In genomic region chr16:69922200-69922599, GRCh38 we compare ENCODE assay signal across 19 cellular contexts. TPM values are rescaled to one million over a fixed set of nuclear protein-coding genes. Genes with fewer than 3 reads are reported as not detected.
"Had no signal": no experiment of that assay in that cellular context is flagged by ENCODE, and none has a peak within 500 bp of the region (broad histone marks: within the 10 kb centered on the region; RNA-seq: fewer than 3 reads in every experiment).

No MANE protein-coding gene starts in this region.

- H3K27ac Mint-ChIP-seq: activated T-cell treated with anti-CD3 and anti-CD28 coated beads, Interleukin-2, amount 50 U/mL, for 72 hours; immature natural killer cell; T-helper 1 cell treated with Interleukin-12 subunit alpha and Interleukin-12 subunit beta and Interleukin-4 antibody, amounts not matched to agents 30 μg/mL and 1 μg/mL, for 36 hours; type B pancreatic cell had no signal

- H3K36me3 ChIP-seq: right atrium auricular region had no signal

- H3K27me3 ChIP-seq: neutrophil, right atrium auricular region had no signal

- H3K4me3 Mint-ChIP-seq: activated T-cell treated with anti-CD3 and anti-CD28 coated beads, Interleukin-2, amount 50 U/mL, for 72 hours; endodermal cell; immature natural killer cell; naive thymus-derived CD8-positive, alpha-beta T cell; T-helper 1 cell treated with Interleukin-12 subunit alpha and Interleukin-12 subunit beta and Interleukin-4 antibody, amounts not matched to agents 30 μg/mL and 1 μg/mL, for 36 hours; type B pancreatic cell had no signal

- H3K4me1 Mint-ChIP-seq: immature natural killer cell; naive thymus-derived CD8-positive, alpha-beta T cell had no signal

- ATAC-seq: activated CD4-positive, CD25-positive, alpha-beta regulatory T cell treated with anti-CD3 and anti-CD28 coated beads, Interleukin-2, amount 50 U/mL, for 24 hours; activated T-cell treated with anti-CD3 and anti-CD28 coated beads, Interleukin-2, amount 50 U/mL, for 72 hours; naive thymus-derived CD8-positive, alpha-beta T cell had no signal

- H3K27ac ChIP-seq: neutrophil, right atrium auricular region had no signal

- DNase-seq: activated CD4-positive, alpha-beta T cell treated with anti-CD3 and anti-CD28 coated beads, Interleukin-2, amount 50 U/mL, for 1 hour; activated CD8-positive, alpha-beta memory T cell treated with anti-CD3 and anti-CD28 coated beads, Interleukin-2, amount 50 U/mL, for 4 hours; activated effector memory CD4-positive, alpha-beta T cell treated with anti-CD3 and anti-CD28 coated beads, Interleukin-2, amount 50 U/mL, for 16 hours; activated naive CD4-positive, alpha-beta T cell treated with anti-CD3 and anti-CD28 coated beads, Interleukin-2, amount 50 U/mL, for 16 hours; activated T-cell treated with anti-CD3 and anti-CD28 coated beads, Interleukin-2, amount 50 U/mL, for 72 hours; endodermal cell; foreskin melanocyte; head of caudate nucleus; immature natural killer cell; mesendoderm; naive thymus-derived CD8-positive, alpha-beta T cell; posterior cingulate gyrus; stimulated activated CD4-positive, alpha-beta T cell treated with anti-CD3 and anti-CD28 coated beads, Interleukin-2, amount 100 ng/mL, for 24 hours; stimulated activated naive CD4-positive, alpha-beta T cell treated with Interleukin-2 at 50 U/mL for 16 hours had no signal

- H3K4me3 ChIP-seq: right atrium auricular region had no signal

- H3K27me3 Mint-ChIP-seq: naive thymus-derived CD8-positive, alpha-beta T cell; type B pancreatic cell had no signal

- H3K9me3 Mint-ChIP-seq: activated T-cell treated with anti-CD3 and anti-CD28 coated beads, Interleukin-2, amount 50 U/mL, for 72 hours; endodermal cell; immature natural killer cell; naive thymus-derived CD8-positive, alpha-beta T cell; T-helper 1 cell treated with Interleukin-12 subunit alpha and Interleukin-12 subunit beta and Interleukin-4 antibody, amounts not matched to agents 30 μg/mL and 1 μg/mL, for 36 hours; type B pancreatic cell had no signal

- H3K9me3 ChIP-seq: neutrophil, right atrium auricular region had no signal

RNA-seq across cellular contexts. Expression of gene CLEC18A, which starts 28.9 kb away (rescaled TPM):
- polyA plus RNA-seq: immature natural killer cell had no signal
